Comparison of ENCODE assay signal across 18 cellular contexts in the genomic region with DNA sequence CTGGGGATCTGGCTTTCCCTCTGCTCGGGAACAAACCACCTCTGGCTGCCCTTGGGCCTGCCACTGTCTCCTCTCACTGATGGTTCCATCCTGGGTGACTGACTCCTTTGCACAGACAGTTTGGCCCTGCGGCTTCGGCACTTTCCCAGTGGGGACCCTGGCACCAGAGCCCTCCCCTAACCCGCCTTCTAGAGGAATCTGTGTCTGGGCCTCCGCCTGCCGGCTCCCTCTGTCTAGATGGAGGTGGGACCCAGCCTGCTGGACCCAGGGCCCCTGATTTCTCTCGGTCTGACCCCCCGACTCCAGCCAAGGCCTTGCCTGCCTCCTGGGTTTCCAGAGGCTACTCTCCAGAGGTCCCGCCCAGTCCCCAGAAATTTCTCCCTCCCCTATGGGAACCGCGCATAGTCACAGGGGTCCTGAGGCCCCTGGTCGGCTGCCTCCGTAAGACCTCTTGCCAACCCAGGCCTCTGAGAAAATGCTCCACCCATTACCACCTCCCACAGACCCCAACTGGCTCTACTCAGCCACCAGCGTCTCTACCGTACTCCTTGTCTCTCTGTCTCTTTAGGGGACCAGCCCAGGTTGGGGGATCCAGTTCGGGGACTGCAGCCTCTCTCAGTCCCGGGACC. TPM values are rescaled to one million over a fixed set of nuclear protein-coding genes. Genes with fewer than 3 reads are reported as not detected.
A peak's percentile ranks its signal among the peaks of the same experiment; 100 is the strongest.
DNase-seq lines count a peak whose midpoint lies in the region; ATAC-seq and TF ChIP-seq lines count a peak whose summit lies in the region.
"Had no signal": no experiment of that assay in that cellular context is flagged by ENCODE, and none has a peak within 500 bp of the region (broad histone marks: within the 10 kb centered on the region; RNA-seq: fewer than 3 reads in every experiment).

No MANE protein-coding gene starts in this region.

- no peak overlapping the region for H3K4me3 ChIP-seq in uterus
- H3K4me3 ChIP-seq: adrenal gland, MG63 had no signal

- H3K27me3 ChIP-seq in uterus: no peaks in the 10 kb centered on the region
- H3K27me3 ChIP-seq: adrenal gland, MG63 had no signal

- intact Hi-C loops in activated T-helper 1 cell treated with anti-CD3 and anti-CD28 coated beads, Interleukin-12 subunit alpha, Interleukin-12 subunit beta, Interleukin-2, Interleukin-4 antibody, amounts not matched to agents 30 ng/mL and 10 ng/mL and 1 ng/mL, durations not matched to agents 14 hours and 24 hours and 36 hours (cut with micrococcal nuclease): loop anchor here (10.0 kb wide), 1 partner anchor 1516 kb away; a partner anchor contains a TSS
- intact Hi-C loops in uterus (cut with DNase I; ENCODE audit: low total_unique reads): no loop called here

- H3K36me3 ChIP-seq in uterus: no peaks in the 10 kb centered on the region

- H3K27ac Mint-ChIP-seq in activated naive CD4-positive, alpha-beta T cell treated with anti-CD3 and anti-CD28 coated beads, Interleukin-2, amount 50 U/mL, for 24 hours: peak overlapping the region; percentile 77
- H3K27ac Mint-ChIP-seq in activated T-helper 1 cell treated with anti-CD3 and anti-CD28 coated beads, Interleukin-12 subunit alpha, Interleukin-12 subunit beta, Interleukin-2, Interleukin-4 antibody, amounts not matched to agents 30 ng/mL and 10 ng/mL and 1 ng/mL, durations not matched to agents 14 hours and 24 hours and 36 hours: peak overlapping the region; percentile 13
- H3K27ac Mint-ChIP-seq in mesothelial cell of epicardium: peak overlapping the region; percentile 69
- H3K27ac Mint-ChIP-seq in type B pancreatic cell: peak overlapping the region; percentile 58
- H3K27ac Mint-ChIP-seq: endodermal cell had no signal

- no peaks in the 10 kb centered on the region for H3K9me3 Mint-ChIP-seq in activated naive CD4-positive, alpha-beta T cell treated with anti-CD3 and anti-CD28 coated beads, Interleukin-2, amount 50 U/mL, for 24 hours
- no peaks in the 10 kb centered on the region for H3K9me3 Mint-ChIP-seq in activated T-helper 1 cell treated with anti-CD3 and anti-CD28 coated beads, Interleukin-12 subunit alpha, Interleukin-12 subunit beta, Interleukin-2, Interleukin-4 antibody, amounts not matched to agents 30 ng/mL and 10 ng/mL and 1 ng/mL, durations not matched to agents 14 hours and 24 hours and 36 hours
- no peaks in the 10 kb centered on the region for H3K9me3 Mint-ChIP-seq in mesothelial cell of epicardium
- no peaks in the 10 kb centered on the region for H3K9me3 Mint-ChIP-seq in type B pancreatic cell
- H3K9me3 Mint-ChIP-seq: endodermal cell had no signal

- no peak for ATAC-seq in GM18868 (IDR thresholded peaks at IDR 0.05; ENCODE audit: unreplicated experiment)
- ATAC-seq: activated CD4-positive, CD25-positive, alpha-beta regulatory T cell treated with anti-CD3 and anti-CD28 coated beads, Interleukin-2, amount 50 U/mL, for 24 hours; HepG2; right cardiac atrium had no signal

- no peaks in the 10 kb centered on the region for H3K27me3 Mint-ChIP-seq in activated naive CD4-positive, alpha-beta T cell treated with anti-CD3 and anti-CD28 coated beads, Interleukin-2, amount 50 U/mL, for 24 hours
- H3K27me3 Mint-ChIP-seq in activated T-helper 1 cell treated with anti-CD3 and anti-CD28 coated beads, Interleukin-12 subunit alpha, Interleukin-12 subunit beta, Interleukin-2, Interleukin-4 antibody, amounts not matched to agents 30 ng/mL and 10 ng/mL and 1 ng/mL, durations not matched to agents 14 hours and 24 hours and 36 hours (ENCODE audit: insufficient read depth): no peaks in the 10 kb centered on the region
- H3K27me3 Mint-ChIP-seq in mesothelial cell of epicardium (ENCODE audit: low read depth): no peaks in the 10 kb centered on the region
- no peaks in the 10 kb centered on the region for H3K27me3 Mint-ChIP-seq in type B pancreatic cell

- TF ChIP-seq CTCF in mesothelial cell of epicardium (IDR thresholded peaks at IDR 0.05; ENCODE audit: unreplicated experiment) (no peak), type B pancreatic cell (conservative IDR thresholded peaks at IDR 0.05) (no peak), uterus (IDR thresholded peaks at IDR 0.05) (no peak)

- TF ChIP-seq POLR2A in uterus (IDR thresholded peaks at IDR 0.05): no peak

- no peak for DNase-seq in activated naive CD4-positive, alpha-beta T cell treated with anti-CD3 and anti-CD28 coated beads, Interleukin-2, amount 50 U/mL, for 16 hours
- no peak for DNase-seq in activated T-helper 1 cell treated with anti-CD3 and anti-CD28 coated beads, Interleukin-12 subunit alpha, Interleukin-12 subunit beta, Interleukin-2, Interleukin-4 antibody, amounts not matched to agents 30 ng/mL and 10 ng/mL and 1 ng/mL, durations not matched to agents 14 hours and 24 hours and 36 hours (ENCODE audit: low spot score)
- DNase-seq in mesothelial cell of epicardium (ENCODE audit: low spot score in 2 of 2, unreplicated experiment in 2 of 2) (no peak), type B pancreatic cell (ENCODE audit: extremely low spot score, unreplicated experiment) (peak; percentile 61), uterus (no peak), NOMO-1 treated with dmso at 0.1 percent for 144 hours (lab: John Stamatoyannopoulos, UW; ENCODE audit: unreplicated experiment) (no peak)
- DNase-seq: COR-L47, endodermal cell, MG63, NCI-H1694 treated with DMSO at 0.1 percent for 48 hours, nucleus accumbens, T-helper 2 cell had no signal

- peaks cover 0 to 5% of the 10 kb centered on the region in 2 donors for H3K4me1 ChIP-seq in uterus

- H3K9me3 ChIP-seq in uterus: no peaks in the 10 kb centered on the region
- H3K9me3 ChIP-seq: adrenal gland, MG63 had no signal

- H3K27ac ChIP-seq in uterus: no peak overlapping the region
- H3K27ac ChIP-seq: adrenal gland had no signal

- H3K4me3 Mint-ChIP-seq in activated naive CD4-positive, alpha-beta T cell treated with anti-CD3 and anti-CD28 coated beads, Interleukin-2, amount 50 U/mL, for 24 hours: peak overlapping the region; percentile 54
- H3K4me3 Mint-ChIP-seq in activated T-helper 1 cell treated with anti-CD3 and anti-CD28 coated beads, Interleukin-12 subunit alpha, Interleukin-12 subunit beta, Interleukin-2, Interleukin-4 antibody, amounts not matched to agents 30 ng/mL and 10 ng/mL and 1 ng/mL, durations not matched to agents 14 hours and 24 hours and 36 hours: peak overlapping the region; percentile 80
- H3K4me3 Mint-ChIP-seq in mesothelial cell of epicardium (peak overlapping the region; percentile 58), type B pancreatic cell (peak overlapping the region; percentile 76)

- peaks cover under 1% of the 10 kb centered on the region for H3K36me3 Mint-ChIP-seq in activated naive CD4-positive, alpha-beta T cell treated with anti-CD3 and anti-CD28 coated beads, Interleukin-2, amount 50 U/mL, for 24 hours
- peaks cover 21% of the 10 kb centered on the region for H3K36me3 Mint-ChIP-seq in activated T-helper 1 cell treated with anti-CD3 and anti-CD28 coated beads, Interleukin-12 subunit alpha, Interleukin-12 subunit beta, Interleukin-2, Interleukin-4 antibody, amounts not matched to agents 30 ng/mL and 10 ng/mL and 1 ng/mL, durations not matched to agents 14 hours and 24 hours and 36 hours (ENCODE audit: low read depth)
- H3K36me3 Mint-ChIP-seq in mesothelial cell of epicardium (peaks cover 9% of the 10 kb centered on the region), type B pancreatic cell (peaks cover 2% of the 10 kb centered on the region)

- H3K4me1 Mint-ChIP-seq in activated naive CD4-positive, alpha-beta T cell treated with anti-CD3 and anti-CD28 coated beads, Interleukin-2, amount 50 U/mL, for 24 hours: peaks cover 32% of the 10 kb centered on the region
- H3K4me1 Mint-ChIP-seq in activated T-helper 1 cell treated with anti-CD3 and anti-CD28 coated beads, Interleukin-12 subunit alpha, Interleukin-12 subunit beta, Interleukin-2, Interleukin-4 antibody, amounts not matched to agents 30 ng/mL and 10 ng/mL and 1 ng/mL, durations not matched to agents 14 hours and 24 hours and 36 hours (ENCODE audit: low read depth): peaks cover 29% of the 10 kb centered on the region
- H3K4me1 Mint-ChIP-seq in mesothelial cell of epicardium (peaks cover 27% of the 10 kb centered on the region), type B pancreatic cell (ENCODE audit: unreplicated experiment) (peaks cover 10% of the 10 kb centered on the region)

RNA-seq across cellular contexts. Expression of a gene that starts 2.7 kb away (rescaled TPM):
- 7.3 and 9.0 TPM in 2 replicates for total RNA-seq in activated T-helper 1 cell treated with anti-CD3 and anti-CD28 coated beads, Interleukin-12 subunit alpha, Interleukin-12 subunit beta, Interleukin-2, Interleukin-4 antibody, amounts not matched to agents 30 ng/mL and 10 ng/mL and 1 ng/mL, durations not matched to agents 14 hours and 24 hours and 36 hours
- total RNA-seq in mesothelial cell of epicardium (20.8 to 24.0 TPM (median 23.6 TPM) in 3 replicates), type B pancreatic cell (ENCODE audit: low replicate concordance) (16.1 and 18.1 TPM in 2 replicates), uterus (10 to 100 TPM in 1 of 4 donors, 1 to 10 TPM in 3; 2.9 to 25.0 (median 6.7) TPM)

RNA-seq across cellular contexts. Expression of a gene that starts 4.1 kb away (rescaled TPM):
- 384 and 394 TPM in 2 replicates for total RNA-seq in activated T-helper 1 cell treated with anti-CD3 and anti-CD28 coated beads, Interleukin-12 subunit alpha, Interleukin-12 subunit beta, Interleukin-2, Interleukin-4 antibody, amounts not matched to agents 30 ng/mL and 10 ng/mL and 1 ng/mL, durations not matched to agents 14 hours and 24 hours and 36 hours
- total RNA-seq in mesothelial cell of epicardium (226 to 245 TPM (median 230 TPM) in 3 replicates), type B pancreatic cell (ENCODE audit: low replicate concordance) (170 and 232 TPM in 2 replicates), uterus (100 to 1,000 TPM in 1 of 4 donors, 10 to 100 TPM in 2, 1 to 10 TPM in 1; 10.0 to 165 (median 58.1) TPM)

RNA-seq across cellular contexts. Expression of a gene that starts 7.3 kb away (rescaled TPM):
- total RNA-seq in activated T-helper 1 cell treated with anti-CD3 and anti-CD28 coated beads, Interleukin-12 subunit alpha, Interleukin-12 subunit beta, Interleukin-2, Interleukin-4 antibody, amounts not matched to agents 30 ng/mL and 10 ng/mL and 1 ng/mL, durations not matched to agents 14 hours and 24 hours and 36 hours: 35.6 and 36.4 TPM in 2 replicates
- total RNA-seq in mesothelial cell of epicardium (42.6 to 47.0 TPM (median 46.9 TPM) in 3 replicates), type B pancreatic cell (ENCODE audit: low replicate concordance) (41.3 and 43.1 TPM in 2 replicates), uterus (10 to 100 TPM in 3 of 4 donors, 1 to 10 TPM in 1; 2.8 to 30.3 (median 12.8) TPM)

RNA-seq across cellular contexts. Expression of a gene that starts 9.9 kb away (rescaled TPM):
- total RNA-seq in activated T-helper 1 cell treated with anti-CD3 and anti-CD28 coated beads, Interleukin-12 subunit alpha, Interleukin-12 subunit beta, Interleukin-2, Interleukin-4 antibody, amounts not matched to agents 30 ng/mL and 10 ng/mL and 1 ng/mL, durations not matched to agents 14 hours and 24 hours and 36 hours: 39.8 and 40.4 TPM in 2 replicates
- total RNA-seq in mesothelial cell of epicardium: 49.6 to 53.9 TPM (median 50.9 TPM) in 3 replicates
- 28.5 and 37.4 TPM in 2 replicates for total RNA-seq in type B pancreatic cell (ENCODE audit: low replicate concordance)
- total RNA-seq in uterus: 10 to 100 TPM in 3 of 4 donors, 1 to 10 TPM in 1; 4.8 to 69.8 (median 19.1) TPM

RNA-seq across cellular contexts. Expression of a gene that starts 24.3 kb away (rescaled TPM):
- 46.0 and 48.3 TPM in 2 replicates for total RNA-seq in activated T-helper 1 cell treated with anti-CD3 and anti-CD28 coated beads, Interleukin-12 subunit alpha, Interleukin-12 subunit beta, Interleukin-2, Interleukin-4 antibody, amounts not matched to agents 30 ng/mL and 10 ng/mL and 1 ng/mL, durations not matched to agents 14 hours and 24 hours and 36 hours
- total RNA-seq in mesothelial cell of epicardium (99.6 to 104 TPM (median 102 TPM) in 3 replicates), type B pancreatic cell (ENCODE audit: low replicate concordance) (121 and 127 TPM in 2 replicates), uterus (10 to 100 TPM; 27.9 to 88.4 (median 51.7) TPM)

Comparison
In these comparisons a context has a peak if more than half of its experiments do, and no peak if none do; other contexts are left out.
1. H3K27ac Mint-ChIP-seq: peak in every context shown above with its lines; median percentile 77 in activated naive CD4-positive, alpha-beta T cell treated with anti-CD3 and anti-CD28 coated beads, Interleukin-2, amount 50 U/mL, for 24 hours; 69 in mesothelial cell of epicardium; 58 in type B pancreatic cell; 13 in activated T-helper 1 cell treated with anti-CD3 and anti-CD28 coated beads, Interleukin-12 subunit alpha, Interleukin-12 subunit beta, Interleukin-2, Interleukin-4 antibody, amounts not matched to agents 30 ng/mL and 10 ng/mL and 1 ng/mL, durations not matched to agents 14 hours and 24 hours and 36 hours.